In genomic region chr4:81885016-81885415, GRCh38 we compare ENCODE assay signal across 34 cellular contexts.
"Had no signal": no experiment of that assay in that cellular context is flagged by ENCODE, and none has a peak within 500 bp of the region (broad histone marks: within the 10 kb centered on the region; RNA-seq: fewer than 3 reads in every experiment).

No MANE protein-coding gene starts in this region.

- H3K27ac ChIP-seq: breast epithelium, esophagus muscularis mucosa, foreskin keratinocyte, heart right ventricle, pancreas, prostate gland, skin epidermis, thoracic aorta, uterus had no signal

- H3K36me3 Mint-ChIP-seq: activated naive CD4-positive, alpha-beta T cell treated with anti-CD3 and anti-CD28 coated beads, Interleukin-2, amount 50 U/mL, for 24 hours; WTC11 had no signal

- H3K4me1 ChIP-seq: breast epithelium, esophagus muscularis mucosa, foreskin keratinocyte, heart right ventricle, pancreas, prostate gland, uterus had no signal

- ATAC-seq: activated CD8-positive, alpha-beta T cell treated with anti-CD3 and anti-CD28 coated beads for 36 hours; activated naive CD8-positive, alpha-beta T cell treated with anti-CD3 and anti-CD28 coated beads, Interleukin-2, amount 50 U/mL, for 24 hours; foreskin keratinocyte; heart right ventricle; left lobe of liver; pancreas; sciatic nerve; stimulated activated naive CD8-positive, alpha-beta T cell treated with anti-CD3 and anti-CD28 coated beads, Interleukin-15, Interleukin-2, amounts not matched to agents 100 U/mL and 50 U/mL, for 24 hours; WTC11 had no signal

- H3K27me3 ChIP-seq: breast epithelium, esophagus muscularis mucosa, foreskin keratinocyte, pancreas, uterus had no signal

- H3K9me3 Mint-ChIP-seq: activated CD8-positive, alpha-beta T cell treated with anti-CD3 and anti-CD28 coated beads for 36 hours; activated naive CD4-positive, alpha-beta T cell treated with anti-CD3 and anti-CD28 coated beads, Interleukin-2, amount 50 U/mL, for 24 hours; activated naive CD8-positive, alpha-beta T cell treated with anti-CD3 and anti-CD28 coated beads, Interleukin-2, amount 50 U/mL, for 24 hours; activated T-helper 2 cell treated with anti-CD3 and anti-CD28 coated beads, Interferon-gamma antibody, Interleukin-2, Interleukin-4, amounts not matched to agents 10 μg/mL and 5 μg/mL and 100 μg/mL, durations not matched to agents 14 hours and 24 hours and 36 hours; central memory CD8-positive, alpha-beta T cell had no signal

- DNase-seq: activated CD4-positive, alpha-beta T cell treated with anti-CD3 and anti-CD28 coated beads for 1 hour; activated CD4-positive, alpha-beta T cell treated with anti-CD3 and anti-CD28 coated beads, Interleukin-2, amount 10 ng/mL, durations not matched to agents 7 days and 5 days; activated CD8-positive, alpha-beta T cell treated with anti-CD3 and anti-CD28 coated beads for 36 hours; activated naive CD8-positive, alpha-beta T cell treated with anti-CD3 and anti-CD28 coated beads, Interleukin-2, amount 50 U/mL, for 24 hours; activated T-cell treated with anti-CD3 and anti-CD28 coated beads, Interleukin-2, amount 50 U/mL, for 48 hours; amygdala; dermis blood vessel endothelial cell; effector CD4-positive, alpha-beta T cell; foreskin keratinocyte; heart right ventricle; kidney glomerular epithelial cell; mesendoderm; nucleus accumbens; pancreas; retina; stimulated activated CD4-positive, alpha-beta T cell treated with anti-CD3 and anti-CD28 coated beads, Interleukin-12 subunit alpha, Interleukin-12 subunit beta, amount 100 ng/mL, for 4 hours; stimulated activated CD4-positive, alpha-beta T cell treated with anti-CD3 and anti-CD28 coated beads, Interleukin-4, amount 100 ng/mL, for 1 hour; stimulated activated naive CD8-positive, alpha-beta T cell treated with anti-CD3 and anti-CD28 coated beads, Interleukin-15, Interleukin-2, amounts not matched to agents 100 U/mL and 50 U/mL, for 24 hours; T-helper 2 cell; trophoblast cell; uterus had no signal

- H3K4me3 ChIP-seq: breast epithelium, esophagus muscularis mucosa, heart right ventricle, lung, pancreas, prostate gland, skin epidermis, thoracic aorta, uterus had no signal

- H3K4me1 Mint-ChIP-seq: activated naive CD4-positive, alpha-beta T cell treated with anti-CD3 and anti-CD28 coated beads, Interleukin-2, amount 50 U/mL, for 24 hours; activated naive CD8-positive, alpha-beta T cell treated with anti-CD3 and anti-CD28 coated beads, Interleukin-2, amount 50 U/mL, for 24 hours; nephron; WTC11 had no signal

- H3K36me3 ChIP-seq: breast epithelium, esophagus muscularis mucosa, heart right ventricle, pancreas, prostate gland, thoracic aorta, uterus had no signal

- H3K27ac Mint-ChIP-seq: activated CD4-positive, alpha-beta T cell treated with anti-CD3 and anti-CD28 coated beads, Interleukin-2, amount 10 ng/mL, durations not matched to agents 7 days and 5 days; activated CD8-positive, alpha-beta T cell treated with anti-CD3 and anti-CD28 coated beads for 36 hours; activated naive CD4-positive, alpha-beta T cell treated with anti-CD3 and anti-CD28 coated beads, Interleukin-2, amount 50 U/mL, for 24 hours; activated naive CD8-positive, alpha-beta T cell treated with anti-CD3 and anti-CD28 coated beads, Interleukin-2, amount 50 U/mL, for 24 hours; activated T-helper 2 cell treated with anti-CD3 and anti-CD28 coated beads, Interferon-gamma antibody, Interleukin-2, Interleukin-4, amounts not matched to agents 10 μg/mL and 5 μg/mL and 100 μg/mL, durations not matched to agents 14 hours and 24 hours and 36 hours; nephron; WTC11 had no signal

- H3K4me3 Mint-ChIP-seq: activated CD4-positive, alpha-beta T cell treated with anti-CD3 and anti-CD28 coated beads, Interleukin-2, amount 10 ng/mL, durations not matched to agents 7 days and 5 days; activated CD8-positive, alpha-beta T cell treated with anti-CD3 and anti-CD28 coated beads for 36 hours; activated naive CD4-positive, alpha-beta T cell treated with anti-CD3 and anti-CD28 coated beads, Interleukin-2, amount 50 U/mL, for 24 hours; activated naive CD8-positive, alpha-beta T cell treated with anti-CD3 and anti-CD28 coated beads, Interleukin-2, amount 50 U/mL, for 24 hours; central memory CD8-positive, alpha-beta T cell; nephron; WTC11 had no signal

- H3K9me3 ChIP-seq: pancreas, prostate gland, uterus had no signal
